Comparison of ENCODE assay signal across 15 cellular contexts in the genomic region with DNA sequence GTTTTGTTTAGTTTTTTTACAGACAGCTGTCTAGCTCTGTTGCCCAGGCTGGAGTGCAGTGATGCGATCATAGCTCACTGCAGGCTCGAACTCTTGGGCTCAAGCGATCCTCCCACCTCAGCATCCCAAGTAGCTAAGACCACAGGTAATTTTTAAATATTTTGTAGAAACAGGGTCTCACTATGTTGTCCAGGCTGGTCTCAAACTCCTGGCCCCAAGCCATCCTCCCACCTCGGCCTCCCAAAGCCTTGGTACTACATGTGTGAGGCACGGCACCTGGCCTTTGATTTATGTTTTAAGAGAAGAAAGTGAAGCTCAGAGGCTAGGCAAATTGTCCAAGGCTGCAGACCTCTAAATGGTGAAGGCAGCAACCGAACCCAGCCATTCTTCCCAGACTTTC.
A peak's percentile ranks its signal among the peaks of the same experiment; 100 is the strongest.
DNase-seq lines count a peak whose midpoint lies in the region; TF ChIP-seq lines count a peak whose summit lies in the region.
"Had no signal": no experiment of that assay in that cellular context is flagged by ENCODE, and none has a peak within 500 bp of the region (broad histone marks: within the 10 kb centered on the region; RNA-seq: fewer than 3 reads in every experiment).

No MANE protein-coding gene starts in this region.

- peak overlapping the region; percentile 8 for H3K4me2 ChIP-seq in fibroblast of lung (ENCODE audit: extremely low read depth, insufficient read depth, low read length)
- peak overlapping the region; percentile 90 for H3K4me2 ChIP-seq in parathyroid adenoma (ENCODE audit: low read length)

- H3K9me3 ChIP-seq in AG04450 (ENCODE audit: control insufficient read depth, insufficient read depth, low read length), result no peaks in the 10 kb centered on the region; the same call in 1 of the 2 replicates
- H3K9me3 ChIP-seq in fibroblast of lung (ENCODE audit: control insufficient read depth, insufficient read depth, low read depth, low read length), result no peaks in the 10 kb centered on the region
- H3K9me3 ChIP-seq in parathyroid adenoma (ENCODE audit: control insufficient read depth, low read length), result no peaks in the 10 kb centered on the region
- H3K9me3 ChIP-seq: testis had no signal

- H3K27me3 ChIP-seq in AG04450 (ENCODE audit: control insufficient read depth, insufficient read depth, low read length) (no peaks in the 10 kb centered on the region), fibroblast of lung (ENCODE audit: control insufficient read depth, insufficient read depth, low read length) (no peaks in the 10 kb centered on the region), parathyroid adenoma (ENCODE audit: control insufficient read depth, insufficient read depth, low read length) (no peaks in the 10 kb centered on the region)
- H3K27me3 ChIP-seq: testis had no signal

- no peaks in the 10 kb centered on the region for H4K20me1 ChIP-seq in fibroblast of lung (ENCODE audit: control insufficient read depth, extremely low read depth, insufficient read depth, low read length)

- no peaks in the 10 kb centered on the region for H3K36me3 Mint-ChIP-seq in IgD-negative memory B cell

- H3K27ac ChIP-seq in AG04450 (ENCODE audit: low read depth, low read length), result no peak overlapping the region
- H3K27ac ChIP-seq in fibroblast of lung (ENCODE audit: insufficient read depth, low read length), result no peak overlapping the region
- H3K27ac ChIP-seq in parathyroid adenoma, result peak overlapping the region; percentile 97

- H3K4me1 Mint-ChIP-seq in IgD-negative memory B cell, result peaks cover 0 to 14% (median 3%) of the 10 kb centered on the region in 3 donors

- no peaks in the 10 kb centered on the region for H3K9me3 Mint-ChIP-seq in IgD-negative memory B cell

- H3K79me2 ChIP-seq in fibroblast of lung (ENCODE audit: control insufficient read depth, insufficient read depth, low read length) (peaks cover 33% of the 10 kb centered on the region), parathyroid adenoma (peaks cover 26% of the 10 kb centered on the region)

- H3K9ac ChIP-seq in fibroblast of lung (ENCODE audit: insufficient read depth, low read length) (no peak overlapping the region), parathyroid adenoma (no peak overlapping the region)

- H3K4me1 ChIP-seq in fibroblast of lung (ENCODE audit: control insufficient read depth, extremely low read depth, insufficient read depth, low read length) (no peaks in the 10 kb centered on the region), parathyroid adenoma (peaks cover 43% of the 10 kb centered on the region)

- H3K27ac Mint-ChIP-seq in IgD-negative memory B cell, result no peak overlapping the region

- H3K4me3 Mint-ChIP-seq in IgD-negative memory B cell, result peak overlapping the region in 3 of 4 donors; percentile 8 to 20 (median 12)

- H3K36me3 ChIP-seq in fibroblast of lung (ENCODE audit: control insufficient read depth, insufficient read depth, low read length) (peaks cover 2% of the 10 kb centered on the region), parathyroid adenoma (ENCODE audit: control insufficient read depth, insufficient read depth, low read length) (no peaks in the 10 kb centered on the region)

- H3K27me3 Mint-ChIP-seq in IgD-negative memory B cell, result peaks cover 23% of the 10 kb centered on the region

- peak overlapping the region; percentile 85 for H3K4me3 ChIP-seq in AG04450 (ENCODE audit: low read depth, low read length)
- H3K4me3 ChIP-seq in fibroblast of lung (replicated peaks in 1 of 4; ENCODE audit: control extremely low read depth in 1 of 4, insufficient read depth in 1 of 4, low read depth in 3 of 4, low read length in 4 of 4), result peak overlapping the region in 1 of 4 experiments; percentile 93
- no peak overlapping the region for H3K4me3 ChIP-seq in parathyroid adenoma (ENCODE audit: low read depth, low read length)
- H3K4me3 ChIP-seq: GM12878, testis had no signal

- DNase-seq in AG04450 (ENCODE audit: low read depth, low spot score), result no peak
- no peak for DNase-seq in fibroblast of lung (ENCODE audit: low read depth in 2 of 2)
- no peak for DNase-seq in LoVo (ENCODE audit: low spot score)
- DNase-seq in NCI-H1092 (lab: John Stamatoyannopoulos, UW), result no peak
- no peak for DNase-seq in activated CD4-positive, CD25-positive, alpha-beta regulatory T cell (lab: John Stamatoyannopoulos, UW)
- DNase-seq in mesenteric fat pad (ENCODE audit: low spot score), result no peak
- DNase-seq: activated T-cell treated with anti-CD3 and anti-CD28 coated beads, Interleukin-2, amount 50 U/mL, for 1 hour; AML-193; amygdala; islet precursor cell; stimulated activated CD4-positive, alpha-beta T cell treated with anti-CD3 and anti-CD28 coated beads, Interleukin-12 subunit alpha, Interleukin-12 subunit beta, amount 100 ng/mL, for 4 hours; testis had no signal

- CTCF ChIA-PET in AG04450 (lab: Charles Lee), result interaction anchor here (1.0 to 1.9 kb wide), 4 partner anchors 12 to 198 kb away, joined by 3 to 6 read pairs (median 3); no protein-coding TSS in a partner anchor

- POLR2A ChIA-PET in AG04450 (lab: Yijun Ruan, JAX), result no interaction called here

- no peak for TF ChIP-seq CTCF in AG04450 (IDR thresholded peaks at IDR 0.05; ENCODE audit: low read depth, low read length)
- TF ChIP-seq CTCF in fibroblast of lung (conservative IDR thresholded peaks at IDR 0.05 in 1 of 2, IDR thresholded peaks at IDR 0.05 in 1 of 2; ENCODE audit: low read depth in 1 of 2, low read length in 2 of 2), result no peak
- TF ChIP-seq CTCF in parathyroid adenoma (IDR thresholded peaks at IDR 0.05), result no peak

- H2AFZ ChIP-seq in fibroblast of lung (ENCODE audit: low read length), result no peak overlapping the region
- H2AFZ ChIP-seq in parathyroid adenoma, result no peak overlapping the region
